In the genomic region with DNA sequence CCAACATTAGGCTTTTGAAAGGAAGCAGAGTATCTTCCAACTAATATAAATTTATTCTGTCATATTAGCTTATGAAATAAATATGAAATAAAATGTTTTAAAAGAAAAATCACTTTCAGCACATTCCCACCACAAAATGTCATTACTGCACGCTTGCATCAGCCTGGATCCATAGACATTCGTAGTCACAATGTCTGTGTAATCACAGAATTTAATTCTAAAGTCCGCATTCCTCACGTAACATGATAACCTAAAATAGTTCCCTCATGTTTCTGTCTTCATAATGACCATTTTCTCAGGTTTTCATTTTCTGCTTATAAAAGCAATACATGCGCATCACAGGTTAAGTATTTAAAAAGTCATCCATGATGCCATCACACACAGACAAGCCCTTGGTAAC, we compare ENCODE assay signal across 1 cellular context.
TF ChIP-seq lines count a peak whose summit lies in the region.

No MANE protein-coding gene starts in this region.

TF ChIP-seq in HepG2, 621 proteins besides CTCF, POLR2A, EP300 and RAD21:
- TF ChIP-seq, protein P1, sequence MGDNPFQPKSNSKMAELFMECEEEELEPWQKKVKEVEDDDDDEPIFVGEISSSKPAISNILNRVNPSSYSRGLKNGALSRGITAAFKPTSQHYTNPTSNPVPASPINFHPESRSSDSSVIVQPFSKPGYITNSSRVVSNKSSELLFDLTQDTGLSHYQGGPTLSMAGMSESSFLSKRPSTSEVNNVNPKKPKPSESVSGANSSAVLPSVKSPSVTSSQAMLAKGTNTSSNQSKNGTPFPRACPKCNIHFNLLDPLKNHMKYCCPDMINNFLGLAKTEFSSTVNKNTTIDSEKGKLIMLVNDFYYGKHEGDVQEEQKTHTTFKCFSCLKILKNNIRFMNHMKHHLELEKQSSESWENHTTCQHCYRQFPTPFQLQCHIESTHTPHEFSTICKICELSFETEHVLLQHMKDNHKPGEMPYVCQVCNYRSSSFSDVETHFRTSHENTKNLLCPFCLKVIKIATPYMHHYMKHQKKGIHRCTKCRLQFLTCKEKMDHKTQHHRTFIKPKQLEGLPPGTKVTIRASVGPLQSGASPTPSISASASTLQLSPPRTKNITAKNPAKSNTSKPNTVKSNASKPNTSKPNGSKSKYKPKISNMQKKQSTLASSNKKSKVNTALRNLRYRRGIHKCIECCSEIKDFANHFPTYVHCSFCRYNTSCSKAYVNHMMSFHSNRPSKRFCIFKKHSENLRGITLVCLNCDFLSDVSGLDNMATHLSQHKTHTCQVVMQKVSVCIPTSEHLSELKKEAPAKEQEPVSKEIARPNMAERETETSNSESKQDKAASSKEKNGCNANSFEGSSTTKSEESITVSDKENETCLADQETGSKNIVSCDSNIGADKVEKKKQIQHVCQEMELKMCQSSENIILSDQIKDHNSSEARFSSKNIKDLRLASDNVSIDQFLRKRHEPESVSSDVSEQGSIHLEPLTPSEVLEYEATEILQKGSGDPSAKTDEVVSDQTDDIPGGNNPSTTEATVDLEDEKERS (CRISPR knock-in tag; IDR thresholded peaks at IDR 0.05) = 0 out of 2 replicates have a peak, but pooled peaks have one; percentile 33
- TF ChIP-seq IKZF1 (IDR thresholded peaks at IDR 0.05) (no peak), SIX1 (CRISPR knock-in tag; IDR thresholded peaks at IDR 0.05; ENCODE audit: borderline replicate concordance) (peak; percentile 34; the same call in 1 of the 2 replicates), SMAD3 (CRISPR knock-in tag; IDR thresholded peaks at IDR 0.05) (no peak), CEBPG (CRISPR knock-in tag; IDR thresholded peaks at IDR 0.05) (0 out of 2 replicates have a peak, but pooled peaks have one; percentile 38), CEBPB (IDR thresholded peaks at IDR 0.05; ENCODE audit: borderline replicate concordance, low read depth, low read length) (peak; percentile 46; the same call in 1 of the 2 replicates), SSRP1 (CRISPR knock-in tag; IDR thresholded peaks at IDR 0.05) (no peak), ATF4 (CRISPR knock-in tag; IDR thresholded peaks at IDR 0.05) (peak in 1 of 2 experiments; percentile 90; a peak in 2 of 4 replicates), HNF4A (CRISPR knock-in tag; IDR thresholded peaks at IDR 0.05) (0 out of 2 replicates have a peak, but pooled peaks have one; percentile 19), KMT2A (CRISPR knock-in tag; IDR thresholded peaks at IDR 0.05) (no peak)
- TF ChIP-seq, protein P2, sequence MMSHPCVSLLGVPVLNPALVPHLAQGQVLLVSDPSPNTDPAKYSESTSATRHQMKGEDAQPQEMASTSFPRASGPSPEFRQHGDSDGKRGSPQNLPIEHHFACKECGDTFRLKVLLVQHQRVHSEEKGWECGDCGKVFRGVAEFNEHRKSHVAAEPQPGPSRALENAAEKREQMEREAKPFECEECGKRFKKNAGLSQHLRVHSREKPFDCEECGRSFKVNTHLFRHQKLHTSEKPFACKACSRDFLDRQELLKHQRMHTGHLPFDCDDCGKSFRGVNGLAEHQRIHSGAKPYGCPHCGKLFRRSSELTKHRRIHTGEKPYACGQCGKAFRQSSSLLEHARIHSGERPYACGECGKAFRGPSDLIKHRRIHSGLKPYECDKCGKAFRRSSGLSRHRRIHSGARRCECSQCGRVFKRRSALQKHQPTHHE (CRISPR knock-in tag; IDR thresholded peaks at IDR 0.05; ENCODE audit: borderline replicate concordance) = no peak
